In genomic region chr15:58460108-58460507, GRCh38 we compare ENCODE assay signal across 19 cellular contexts. TPM values are rescaled to one million over a fixed set of nuclear protein-coding genes. Genes with fewer than 3 reads are reported as not detected.
A peak's percentile ranks its signal among the peaks of the same experiment; 100 is the strongest.
DNase-seq lines count a peak whose midpoint lies in the region; ATAC-seq, FAIRE-seq and TF ChIP-seq lines count a peak whose summit lies in the region.
"Had no signal": no experiment of that assay in that cellular context is flagged by ENCODE, and none has a peak within 500 bp of the region (broad histone marks: within the 10 kb centered on the region; RNA-seq: fewer than 3 reads in every experiment).

No MANE protein-coding gene starts in this region.

- H3K4me3 ChIP-seq in liver (ENCODE audit: low read depth in 1 of 3, low read length in 3 of 3) (no peak overlapping the region), HepG2 (replicated peaks in 1 of 3; ENCODE audit: insufficient read depth in 1 of 3, low read depth in 2 of 3, low read length in 3 of 3) (no peak overlapping the region), esophagus muscularis mucosa (no peak overlapping the region)
- H3K4me3 ChIP-seq: coronary artery had no signal

- no peak for DNase-seq in HepG2 (ENCODE audit: low spot score)
- DNase-seq in esophagus muscularis mucosa (ENCODE audit: extremely low spot score): no peak
- DNase-seq in SK-N-DZ (ENCODE audit: low spot score): no peak
- DNase-seq in retina: no peak
- no peak for DNase-seq in MV-4-11 (lab: John Stamatoyannopoulos, UW)
- DNase-seq: activated CD4-positive, alpha-beta T cell treated with anti-CD3 and anti-CD28 coated beads for 36 hours; activated naive CD4-positive, alpha-beta T cell; H9; MM.1S; naive B cell; NCI-H1694 had no signal

- in situ Hi-C loops in HepG2 (cut with HindIII; ENCODE audit: extremely low pct_ligation_motif_present, low pct_unique_long_range_greater_than_20kb): no loop called here

- H3K4me2 ChIP-seq in HepG2 (ENCODE audit: low read depth, low read length): no peak overlapping the region

- POLR2A ChIA-PET in HepG2 (lab: Yijun Ruan, JAX): interaction anchor here (1.2 to 4.9 kb wide), 3 partner anchors 9 to 128 kb away, joined by 4 to 49 read pairs (median 5); no protein-coding TSS in a partner anchor

- H3K27me3 ChIP-seq in liver (ENCODE audit: control insufficient read depth in 4 of 4, insufficient read depth in 4 of 4, low read length in 3 of 4) (no peaks in the 10 kb centered on the region), HepG2 (ENCODE audit: control insufficient read depth in 1 of 2, insufficient read depth in 2 of 2, low read length in 2 of 2) (no peaks in the 10 kb centered on the region), esophagus muscularis mucosa (no peaks in the 10 kb centered on the region)

- H3K27ac Mint-ChIP-seq in nephron: peak overlapping the region in 2 of 3 experiments; percentile 41 to 69
- H3K27ac Mint-ChIP-seq: activated CD4-positive, alpha-beta T cell treated with anti-CD3 and anti-CD28 coated beads for 36 hours; H9; naive B cell; progenitor cell of endocrine pancreas had no signal

- H3K9me3 ChIP-seq in liver (ENCODE audit: control insufficient read depth in 4 of 4, low read length in 3 of 4): no peaks in the 10 kb centered on the region
- no peaks in the 10 kb centered on the region for H3K9me3 ChIP-seq in HepG2 (ENCODE audit: low read length)
- H3K9me3 ChIP-seq in esophagus muscularis mucosa: no peaks in the 10 kb centered on the region

- no peak for TF ChIP-seq CTCF in liver (IDR thresholded peaks at IDR 0.05; ENCODE audit: low read depth, low read length, missing input control)
- TF ChIP-seq CTCF in HepG2 (CRISPR knock-in tag; IDR thresholded peaks at IDR 0.05): no peak
- no peak for TF ChIP-seq CTCF in esophagus muscularis mucosa (IDR thresholded peaks at IDR 0.05)
- no peak for TF ChIP-seq CTCF in nephron (IDR thresholded peaks at IDR 0.05; ENCODE audit: unreplicated experiment in 3 of 3)

- peaks cover 3% of the 10 kb centered on the region for H3K27me3 Mint-ChIP-seq in nephron (ENCODE audit: low read depth)
- H3K27me3 Mint-ChIP-seq: activated CD4-positive, alpha-beta T cell treated with anti-CD3 and anti-CD28 coated beads for 36 hours; naive B cell had no signal

- peaks cover 15 to 45% (median 24%) of the 10 kb centered on the region in 4 donors for H3K4me1 ChIP-seq in liver (ENCODE audit: control insufficient read depth in 4 of 4, insufficient read depth in 4 of 4, low read length in 3 of 4)
- H3K4me1 ChIP-seq in HepG2 (ENCODE audit: insufficient read depth, low read length): peaks cover 78% of the 10 kb centered on the region
- H3K4me1 ChIP-seq in esophagus muscularis mucosa: peaks cover 16 to 25% (median 22%) of the 10 kb centered on the region in 4 donors

- WGBS in liver: 91% methylated on average over 5 of the region's 5 CpGs
- 100% methylated on average over 5 of the region's 5 CpGs for WGBS in HepG2 (ENCODE audit: low lambda C conversion rate)
- 92% methylated on average over 5 of the region's 5 CpGs for WGBS in esophagus muscularis mucosa

- H3K36me3 Mint-ChIP-seq in nephron (ENCODE audit: low read depth): no peaks in the 10 kb centered on the region
- H3K36me3 Mint-ChIP-seq: naive B cell had no signal

- TF ChIP-seq RAD21 in liver (IDR thresholded peaks at IDR 0.05): no peak
- no peak for TF ChIP-seq RAD21 in HepG2 (CRISPR knock-in tag; IDR thresholded peaks at IDR 0.05)

- no peaks in the 10 kb centered on the region for H4K20me1 ChIP-seq in HepG2 (ENCODE audit: insufficient read depth, low read length)

- ATAC-seq in HepG2 (no peak), HG02852 (IDR thresholded peaks at IDR 0.05; ENCODE audit: unreplicated experiment) (no peak)
- ATAC-seq: activated CD4-positive, alpha-beta T cell treated with anti-CD3 and anti-CD28 coated beads for 36 hours had no signal

- H3K4me1 Mint-ChIP-seq in nephron: peaks cover 69% of the 10 kb centered on the region

- H3K36me3 ChIP-seq in liver (ENCODE audit: control insufficient read depth in 4 of 4, insufficient read depth in 3 of 4, low read depth in 1 of 4, low read length in 3 of 4) (no peaks in the 10 kb centered on the region), HepG2 (replicated peaks in 1 of 2; ENCODE audit: control insufficient read depth in 1 of 2, insufficient read depth in 2 of 2, low read length in 2 of 2) (no peaks in the 10 kb centered on the region), esophagus muscularis mucosa (no peaks in the 10 kb centered on the region)

- H3K9ac ChIP-seq in liver (ENCODE audit: low read depth in 1 of 2, low read length in 2 of 2) (no peak overlapping the region), HepG2 (ENCODE audit: insufficient read depth, low read depth, low read length) (no peak overlapping the region)

- TF ChIP-seq POLR2A in HepG2 (IDR thresholded peaks at IDR 0.05; ENCODE audit: insufficient read depth in 1 of 2, low read depth in 2 of 2, low read length in 2 of 2) (no peak), esophagus muscularis mucosa (IDR thresholded peaks at IDR 0.05; ENCODE audit: low read depth) (no peak)

- H3K79me2 ChIP-seq in HepG2 (ENCODE audit: insufficient read depth, low read length): no peaks in the 10 kb centered on the region

- no peak for TF ChIP-seq EP300 in HepG2 (IDR thresholded peaks at IDR 0.05; ENCODE audit: low read depth in 2 of 2, low read length in 2 of 2)
- TF ChIP-seq EP300 in HepG2 (CRISPR knock-in tag; IDR thresholded peaks at IDR 0.05; ENCODE audit: borderline replicate concordance): no peak
- no peak for TF ChIP-seq EP300 in esophagus muscularis mucosa (IDR thresholded peaks at IDR 0.05)

- no TSS peak for BruUV-seq in HepG2 (replicated peaks; lab: Mats Ljungman, UMichigan)

- no peaks in the 10 kb centered on the region for H3K9me3 Mint-ChIP-seq in nephron
- H3K9me3 Mint-ChIP-seq: H9, naive B cell had no signal

- no peak overlapping the region for H2AFZ ChIP-seq in HepG2 (ENCODE audit: low read length)

- no peak overlapping the region for H3K4me3 Mint-ChIP-seq in nephron
- H3K4me3 Mint-ChIP-seq: activated CD4-positive, alpha-beta T cell treated with anti-CD3 and anti-CD28 coated beads for 36 hours; H9; naive B cell had no signal

- intact Hi-C loops in HepG2 (cut with micrococcal nuclease; ENCODE audit: unreplicated experiment): no loop called here
- intact Hi-C loops in esophagus muscularis mucosa (cut with DNase I): no loop called here

- FAIRE-seq in HepG2 (lab: Jason Lieb, UNC): no peak
- FAIRE-seq: GM18507, RCC 7860, TTC549 had no signal

- H3K27ac ChIP-seq in liver (ENCODE audit: low read depth in 1 of 2, low read length in 2 of 2): peak overlapping the region; percentile 72 to 77
- H3K27ac ChIP-seq in HepG2 (ENCODE audit: extremely low read length, insufficient read depth, low read length): no peak overlapping the region
- peak overlapping the region; percentile 36 to 57 (median 47) for H3K27ac ChIP-seq in esophagus muscularis mucosa (replicated peaks in 1 of 4)

- CTCF ChIA-PET in HepG2 (lab: Yijun Ruan, JAX; ENCODE audit: low intra/inter-chr PET ratio, low total read pairs): no interaction called here

TF ChIP-seq in HepG2, 621 proteins besides CTCF, POLR2A, EP300 and RAD21 (continues in another document):
- TF ChIP-seq SAP130 (CRISPR knock-in tag; IDR thresholded peaks at IDR 0.05; ENCODE audit: low read depth): no peak
- no peak for TF ChIP-seq ZNF644 (CRISPR knock-in tag; IDR thresholded peaks at IDR 0.05; ENCODE audit: low read depth)
- no peak for TF ChIP-seq ZNF768 (CRISPR knock-in tag; IDR thresholded peaks at IDR 0.05)
- no peak for TF ChIP-seq ZKSCAN1 (IDR thresholded peaks at IDR 0.05; ENCODE audit: low read length)
- no peak for TF ChIP-seq ZNF691 (CRISPR knock-in tag; IDR thresholded peaks at IDR 0.05; ENCODE audit: borderline replicate concordance, low read depth)
- no peak for TF ChIP-seq GZF1 (CRISPR knock-in tag; IDR thresholded peaks at IDR 0.05)
- no peak for TF ChIP-seq WIZ (CRISPR knock-in tag; IDR thresholded peaks at IDR 0.05)
- TF ChIP-seq RARA (CRISPR knock-in tag; IDR thresholded peaks at IDR 0.05): no peak
- no peak for TF ChIP-seq ZNF589 (CRISPR knock-in tag; conservative IDR thresholded peaks at IDR 0.05)
- TF ChIP-seq ZNF3 (CRISPR knock-in tag; IDR thresholded peaks at IDR 0.05): no peak

RNA-seq across cellular contexts. Expression of gene LIPC, which starts 28.3 kb away (rescaled TPM):
- total RNA-seq in liver: 100 to 1,000 TPM; 136 to 268 TPM
- polyA plus RNA-seq in liver: 100 to 1,000 TPM in 1 of 2 donors, 10 to 100 TPM in 1; 60.1 to 126 TPM
- 15.0 and 26.0 TPM in 2 replicates for total RNA-seq in HepG2 (2016; rRNA removed; fragmentation: Illumina TruSeq; extraction: Trizol)
- 3.6 and 5.6 TPM in 2 replicates for total RNA-seq in HepG2 (2016; cell fraction: cytosol; rRNA removed; fragmentation: Illumina TruSeq; extraction: Trizol; ENCODE audit: low read depth)
- total RNA-seq in HepG2 (2016; cell fraction: insoluble cytoplasmic fraction; rRNA removed; fragmentation: Illumina TruSeq; extraction: Trizol): 14.4 and 27.2 TPM in 2 replicates
- 9.5 and 11.4 TPM in 2 replicates for total RNA-seq in HepG2 (2016; cell fraction: membrane; rRNA removed; fragmentation: Illumina TruSeq; extraction: Trizol)
- 31.9 and 35.6 TPM in 2 replicates for total RNA-seq in HepG2 (2016; cell fraction: nucleus; rRNA removed; fragmentation: Illumina TruSeq; extraction: Trizol)
- 38.0 and 46.9 TPM in 2 replicates for polyA plus RNA-seq in HepG2 (2011; rRNA removed)
- 32.6 and 40.5 TPM in 2 replicates for polyA plus RNA-seq in HepG2 (2011; cell fraction: cytosol; rRNA removed)
- polyA plus RNA-seq in HepG2 (2011; cell fraction: nucleus; rRNA removed): 25.6 and 27.7 TPM in 2 replicates
- polyA plus RNA-seq in HepG2 (2012): 28.9 and 34.2 TPM in 2 replicates
- polyA plus RNA-seq in HepG2 (2016; cell fraction: cytosol; fragmentation: Illumina TruSeq; extraction: Trizol; ENCODE audit: low read depth): 9.2 and 9.9 TPM in 2 replicates
- 20.8 and 21.9 TPM in 2 replicates for polyA plus RNA-seq in HepG2 (2016; cell fraction: insoluble cytoplasmic fraction; fragmentation: Illumina TruSeq; extraction: Trizol; ENCODE audit: low read depth)
- polyA plus RNA-seq in HepG2 (2016; cell fraction: membrane; fragmentation: Illumina TruSeq; extraction: Trizol; ENCODE audit: low read depth): 13.3 and 17.3 TPM in 2 replicates
- polyA plus RNA-seq in HepG2 (2016; cell fraction: nucleus; fragmentation: Illumina TruSeq; extraction: Trizol; ENCODE audit: insufficient read depth, low read depth): 46.6 and 49.7 TPM in 2 replicates
- 66.7 TPM in 1 of 2 replicates, not detected in the other for polyA minus RNA-seq in HepG2 (2011; rRNA and poly(A)+ RNA removed; ENCODE audit: low replicate concordance)
- polyA minus RNA-seq in HepG2 (2011; cell fraction: cytosol; rRNA and poly(A)+ RNA removed): 17.8 and 19.8 TPM in 2 replicates
- 21.2 and 25.1 TPM in 2 replicates for polyA minus RNA-seq in HepG2 (2011; cell fraction: nucleus; rRNA and poly(A)+ RNA removed)
- total RNA-seq in esophagus muscularis mucosa: under 1 TPM; 0.06 to 0.63 (median 0.37) TPM
- polyA plus RNA-seq in SK-N-DZ (2014; cell fraction: cytosol; rRNA removed): not detected in 2 replicates
- not detected in 2 replicates for polyA plus RNA-seq in SK-N-DZ (2014; cell fraction: nucleus; rRNA removed)
- total RNA-seq: H9 had no signal
